1 cellular context compared by ENCODE assay signal in the genomic region with DNA sequence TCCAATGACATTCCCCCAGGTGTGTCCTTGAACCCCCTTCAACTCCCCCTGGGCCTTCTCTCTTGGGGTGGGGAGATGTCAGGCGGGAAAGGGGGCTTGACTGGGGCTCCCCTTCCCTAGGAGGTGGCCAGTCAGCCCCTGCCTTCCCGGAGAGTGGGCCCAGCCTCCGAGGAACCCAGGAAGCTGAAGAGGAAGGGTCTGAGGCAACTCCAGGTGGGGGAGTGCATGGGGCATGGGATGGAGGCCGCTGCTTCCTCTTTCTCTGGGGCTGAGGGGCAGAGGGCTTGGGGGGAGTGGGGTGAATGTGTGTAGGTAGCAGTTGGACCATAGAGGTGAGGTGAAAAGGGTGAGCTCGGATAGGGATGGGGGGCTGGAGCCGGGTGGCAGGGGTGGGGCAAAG.
TF ChIP-seq lines count a peak whose summit lies in the region.

No MANE protein-coding gene starts in this region.

TF ChIP-seq in HEK293, 187 proteins besides CTCF, POLR2A, EP300 and RAD21 (continued from another document):
- TF ChIP-seq, protein P1, sequence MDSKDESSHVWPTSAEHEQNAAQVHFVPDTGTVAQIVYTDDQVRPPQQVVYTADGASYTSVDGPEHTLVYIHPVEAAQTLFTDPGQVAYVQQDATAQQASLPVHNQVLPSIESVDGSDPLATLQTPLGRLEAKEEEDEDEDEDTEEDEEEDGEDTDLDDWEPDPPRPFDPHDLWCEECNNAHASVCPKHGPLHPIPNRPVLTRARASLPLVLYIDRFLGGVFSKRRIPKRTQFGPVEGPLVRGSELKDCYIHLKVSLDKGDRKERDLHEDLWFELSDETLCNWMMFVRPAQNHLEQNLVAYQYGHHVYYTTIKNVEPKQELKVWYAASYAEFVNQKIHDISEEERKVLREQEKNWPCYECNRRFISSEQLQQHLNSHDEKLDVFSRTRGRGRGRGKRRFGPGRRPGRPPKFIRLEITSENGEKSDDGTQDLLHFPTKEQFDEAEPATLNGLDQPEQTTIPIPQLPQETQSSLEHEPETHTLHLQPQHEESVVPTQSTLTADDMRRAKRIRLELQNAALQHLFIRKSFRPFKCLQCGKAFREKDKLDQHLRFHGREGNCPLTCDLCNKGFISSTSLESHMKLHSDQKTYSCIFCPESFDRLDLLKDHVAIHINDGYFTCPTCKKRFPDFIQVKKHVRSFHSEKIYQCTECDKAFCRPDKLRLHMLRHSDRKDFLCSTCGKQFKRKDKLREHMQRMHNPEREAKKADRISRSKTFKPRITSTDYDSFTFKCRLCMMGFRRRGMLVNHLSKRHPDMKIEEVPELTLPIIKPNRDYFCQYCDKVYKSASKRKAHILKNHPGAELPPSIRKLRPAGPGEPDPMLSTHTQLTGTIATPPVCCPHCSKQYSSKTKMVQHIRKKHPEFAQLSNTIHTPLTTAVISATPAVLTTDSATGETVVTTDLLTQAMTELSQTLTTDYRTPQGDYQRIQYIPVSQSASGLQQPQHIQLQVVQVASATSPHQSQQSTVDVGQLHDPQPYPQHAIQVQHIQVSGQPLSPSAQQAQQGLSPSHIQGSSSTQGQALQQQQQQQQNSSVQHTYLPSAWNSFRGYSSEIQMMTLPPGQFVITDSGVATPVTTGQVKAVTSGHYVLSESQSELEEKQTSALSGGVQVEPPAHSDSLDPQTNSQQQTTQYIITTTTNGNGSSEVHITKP (tag by site-specific recombination; IDR thresholded peaks at IDR 0.05) = no peak
